9 cellular contexts compared by ENCODE assay signal in the genomic region with DNA sequence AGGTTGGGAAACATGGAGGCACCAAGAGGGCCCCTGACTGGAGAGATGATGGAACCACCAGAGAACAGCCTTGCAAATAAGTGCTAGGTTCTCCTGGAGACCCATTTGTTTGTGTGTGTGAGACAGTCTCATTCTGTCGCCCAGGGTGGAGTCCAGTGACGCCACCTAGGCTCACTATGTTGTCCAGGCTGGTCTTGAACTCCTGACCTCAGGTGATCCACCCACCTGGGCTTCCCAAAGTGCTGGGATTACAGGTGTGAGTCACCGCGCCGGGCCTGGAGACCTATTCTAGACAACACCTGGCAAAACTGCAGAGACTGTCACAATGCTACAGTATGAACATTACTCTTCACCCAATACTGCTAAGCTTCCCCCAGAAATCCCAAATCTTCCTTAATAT. TPM values are rescaled to one million over a fixed set of nuclear protein-coding genes. Genes with fewer than 3 reads are reported as not detected.
DNase-seq lines count a peak whose midpoint lies in the region; ATAC-seq and TF ChIP-seq lines count a peak whose summit lies in the region.
"Had no signal": no experiment of that assay in that cellular context is flagged by ENCODE, and none has a peak within 500 bp of the region (broad histone marks: within the 10 kb centered on the region; RNA-seq: fewer than 3 reads in every experiment).

No MANE protein-coding gene starts in this region.

- H3K27ac ChIP-seq in A673 (ENCODE audit: low read depth, low read length, poor library complexity, severe bottlenecking) (peak overlapping the region; percentile 94), brain microvascular endothelial cell (no peak overlapping the region), mesenchymal stem cell (ENCODE audit: low read length, poor library complexity, severe bottlenecking) (no peak overlapping the region)

- no peak overlapping the region for H4K8ac ChIP-seq in mesenchymal stem cell (ENCODE audit: low read length)

- TF ChIP-seq CTCF in A673 (conservative IDR thresholded peaks at IDR 0.05; ENCODE audit: low read depth, low read length) (no peak), brain microvascular endothelial cell (IDR thresholded peaks at IDR 0.05; ENCODE audit: low read depth, low read length, missing control alignments) (no peak)

- CTCF ChIA-PET in A673 (lab: Charles Lee): no interaction called here

- H3K27me3 ChIP-seq in A673 (replicated peaks; ENCODE audit: insufficient read depth, low read depth, low read length, poor library complexity): no peaks in the 10 kb centered on the region
- H3K27me3 ChIP-seq in brain microvascular endothelial cell (replicated peaks): no peaks in the 10 kb centered on the region
- H3K27me3 ChIP-seq in mesenchymal stem cell (ENCODE audit: control insufficient read depth in 1 of 2, insufficient read depth in 1 of 2, low read length in 2 of 2): no peaks in the 10 kb centered on the region

- peak overlapping the region; percentile 99 for H3K9ac ChIP-seq in mesenchymal stem cell (ENCODE audit: low read length)

- no peak overlapping the region for H3K18ac ChIP-seq in mesenchymal stem cell (ENCODE audit: low read depth in 1 of 2, low read length in 2 of 2)

- no peak overlapping the region for H2AFZ ChIP-seq in mesenchymal stem cell (ENCODE audit: low read depth, low read length)

- ATAC-seq in HG03469 (IDR thresholded peaks at IDR 0.05; ENCODE audit: unreplicated experiment): no peak

- no peak overlapping the region for H2BK12ac ChIP-seq in mesenchymal stem cell (ENCODE audit: low read length in 2 of 2)

- peak overlapping the region; percentile 82 for H3K4me2 ChIP-seq in mesenchymal stem cell (ENCODE audit: low read length, poor library complexity, severe bottlenecking)

- 95% methylated on average over 5 of the region's 5 CpGs for WGBS in mesenchymal stem cell

- no peak overlapping the region for H3K4ac ChIP-seq in mesenchymal stem cell (ENCODE audit: low read depth in 1 of 2, low read length in 2 of 2)

- no peak overlapping the region for H3K14ac ChIP-seq in mesenchymal stem cell (ENCODE audit: low read length in 2 of 2)

- H3K4me1 ChIP-seq in A673 (ENCODE audit: insufficient read depth, low read length, poor library complexity, severe bottlenecking) (peaks cover 18% of the 10 kb centered on the region), mesenchymal stem cell (ENCODE audit: control insufficient read depth, insufficient read depth, low read depth, low read length) (peaks cover 14% of the 10 kb centered on the region)

- no peak overlapping the region for H2BK15ac ChIP-seq in mesenchymal stem cell (ENCODE audit: low read depth, poor library complexity, severe bottlenecking)

- H3K9me3 ChIP-seq in A673 (ENCODE audit: low read depth, low read length, poor library complexity, severe bottlenecking) (no peaks in the 10 kb centered on the region), mesenchymal stem cell (ENCODE audit: control insufficient read depth, low read length) (no peaks in the 10 kb centered on the region)

- peaks cover 2% of the 10 kb centered on the region for H3K79me1 ChIP-seq in mesenchymal stem cell (replicated peaks; ENCODE audit: low read length, poor library complexity, severe bottlenecking)

- no peak overlapping the region for H2BK5ac ChIP-seq in mesenchymal stem cell (ENCODE audit: low read depth, low read length, poor library complexity, severe bottlenecking)

- no peak overlapping the region for H3K23ac ChIP-seq in mesenchymal stem cell (ENCODE audit: low read length in 2 of 2)

- intact Hi-C loops in A673 (cut with micrococcal nuclease; ENCODE audit: unreplicated experiment): no loop called here

- DNase-seq in A673 (ENCODE audit: low spot score) (no peak), HT-29 (ENCODE audit: low spot score) (peak; percentile 58), brain microvascular endothelial cell (no peak), mesenchymal stem cell (no peak), cerebellum (ENCODE audit: low spot score) (no peak)
- no peak for DNase-seq in activated effector memory CD4-positive, alpha-beta T cell treated with Interleukin-2 at 50 U/mL for 16 hours
- no peak for DNase-seq in activated CD8-positive, alpha-beta memory T cell treated with anti-CD3 and anti-CD28 coated beads, Interleukin-2, amount 50 U/mL, for 48 hours
- DNase-seq: central memory CD4-positive, alpha-beta T cell had no signal

- no peak overlapping the region for H2AK5ac ChIP-seq in mesenchymal stem cell (ENCODE audit: low read length, severe bottlenecking)

- H4K91ac ChIP-seq in mesenchymal stem cell (ENCODE audit: low read length): no peak overlapping the region

- H2BK120ac ChIP-seq in mesenchymal stem cell (ENCODE audit: low read depth, low read length): no peak overlapping the region

- TSS peak; percentile 70 for BruUV-seq in A673 (replicated peaks; lab: Mats Ljungman, UMichigan)

- H3K4me3 ChIP-seq in A673 (ENCODE audit: low read depth, low read length, poor library complexity, severe bottlenecking) (peak overlapping the region; percentile 89), brain microvascular endothelial cell (ENCODE audit: low read depth, low read length) (peak overlapping the region; percentile 88), mesenchymal stem cell (ENCODE audit: insufficient read depth in 1 of 2, low read depth in 1 of 2, low read length in 2 of 2) (peak overlapping the region in 1 of 2 experiments; percentile 89)

- peaks cover 5% of the 10 kb centered on the region for H3K36me3 ChIP-seq in A673 (ENCODE audit: insufficient read depth, low read length, poor library complexity, severe bottlenecking)
- peaks cover 3% of the 10 kb centered on the region for H3K36me3 ChIP-seq in brain microvascular endothelial cell (replicated peaks)
- peaks cover 7 to 10% of the 10 kb centered on the region in 2 experiments for H3K36me3 ChIP-seq in mesenchymal stem cell (ENCODE audit: control insufficient read depth in 1 of 2, insufficient read depth in 2 of 2, low read depth in 1 of 2, low read length in 2 of 2)

- in situ Hi-C loops in brain microvascular endothelial cell (cut with HindIII; ENCODE audit: low pct_ligation_motif_present, low sequenced_read_pairs): no loop called here

- POLR2A ChIA-PET in A673 (lab: Charles Lee; ENCODE audit: low non-redundant PET): no interaction called here

RNA-seq across cellular contexts. Expression of a gene that starts 1.5 kb away (rescaled TPM):
- total RNA-seq in A673 (2021): 188 and 195 TPM in 2 replicates
- total RNA-seq in HT-29 (2014; rRNA removed; shearing (Covaris generic)): 81.9 and 94.2 TPM in 2 replicates
- 76.1 TPM for polyA plus RNA-seq in mesenchymal stem cell (2013, experiment 1 of 2)
- polyA plus RNA-seq in mesenchymal stem cell (2013, experiment 2 of 2): 80.0 TPM
- total RNA-seq in cerebellum: 38.6 TPM

RNA-seq across cellular contexts. Expression of a gene that starts 1.6 kb away (rescaled TPM):
- total RNA-seq in A673 (2021) (0.74 and 1.1 TPM in 2 replicates), cerebellum (0.82 TPM)
- 0.10 and 0.29 TPM in 2 replicates for total RNA-seq in HT-29 (2014; rRNA removed; shearing (Covaris generic))
- 2.0 TPM for polyA plus RNA-seq in mesenchymal stem cell (2013, experiment 1 of 2)
- 1.8 TPM for polyA plus RNA-seq in mesenchymal stem cell (2013, experiment 2 of 2)

RNA-seq across cellular contexts. Expression of a gene that starts 20.9 kb away (rescaled TPM):
- total RNA-seq in A673 (2021) (0.43 and 0.52 TPM in 2 replicates), cerebellum (not detected)
- total RNA-seq in HT-29 (2014; rRNA removed; shearing (Covaris generic)): 0.68 TPM in 1 of 2 replicates, not detected in the other
- polyA plus RNA-seq in mesenchymal stem cell (2013, experiment 1 of 2): 0.08 TPM
- 0.14 TPM for polyA plus RNA-seq in mesenchymal stem cell (2013, experiment 2 of 2)

RNA-seq across cellular contexts. Expression of a gene that starts 31.0 kb away (rescaled TPM):
- total RNA-seq in A673 (2021): 36.1 and 44.6 TPM in 2 replicates
- total RNA-seq in HT-29 (2014; rRNA removed; shearing (Covaris generic)): 97.8 and 104 TPM in 2 replicates
- polyA plus RNA-seq in mesenchymal stem cell (2013, experiment 1 of 2): 25.4 TPM
- 26.0 TPM for polyA plus RNA-seq in mesenchymal stem cell (2013, experiment 2 of 2)
- total RNA-seq in cerebellum: 5.5 TPM

RNA-seq across cellular contexts. Expression of a gene that starts 31.1 kb away (rescaled TPM):
- total RNA-seq in A673 (2021) (52.8 and 56.3 TPM in 2 replicates), cerebellum (3.3 TPM)
- 33.8 and 33.9 TPM in 2 replicates for total RNA-seq in HT-29 (2014; rRNA removed; shearing (Covaris generic))
- 19.8 TPM for polyA plus RNA-seq in mesenchymal stem cell (2013, experiment 1 of 2)
- polyA plus RNA-seq in mesenchymal stem cell (2013, experiment 2 of 2): 17.9 TPM
